Comparison of ENCODE assay signal across 19 cellular contexts in the genomic region with DNA sequence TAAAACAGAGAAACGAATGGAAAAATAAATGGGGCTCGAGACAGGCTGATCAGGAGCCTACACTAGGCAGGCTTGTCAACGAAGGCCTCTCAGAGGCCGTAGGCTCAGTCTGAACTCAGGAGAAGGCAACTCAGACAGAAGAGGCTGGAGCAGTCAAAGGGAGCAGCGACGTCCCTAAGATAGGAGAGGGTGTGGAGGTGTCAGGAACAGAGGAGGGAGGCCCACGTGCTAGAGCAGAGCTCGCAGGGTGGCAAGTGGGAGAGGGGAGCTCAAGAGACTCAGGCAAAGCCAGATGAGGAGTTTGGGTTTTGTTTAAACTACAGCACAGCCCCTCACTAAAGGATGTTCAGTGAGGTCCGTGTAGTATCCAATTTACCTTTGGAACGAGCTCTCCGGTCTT. TPM values are rescaled to one million over a fixed set of nuclear protein-coding genes. Genes with fewer than 3 reads are reported as not detected.
DNase-seq lines count a peak whose midpoint lies in the region; ATAC-seq, FAIRE-seq and TF ChIP-seq lines count a peak whose summit lies in the region.
"Had no signal": no experiment of that assay in that cellular context is flagged by ENCODE, and none has a peak within 500 bp of the region (broad histone marks: within the 10 kb centered on the region; RNA-seq: fewer than 3 reads in every experiment).

No MANE protein-coding gene starts in this region.

- no peaks in the 10 kb centered on the region for H3K27me3 Mint-ChIP-seq in activated T-cell treated with anti-CD3 and anti-CD28 coated beads, Interleukin-2, amount 50 U/mL, for 24 hours
- H3K27me3 Mint-ChIP-seq in activated T-cell treated with anti-CD3 and anti-CD28 coated beads, Interleukin-2, amount 50 U/mL, for 4 hours (ENCODE audit: low read depth) = no peaks in the 10 kb centered on the region
- H3K27me3 Mint-ChIP-seq: CD4-positive, alpha-beta T cell had no signal

- H3K9me3 ChIP-seq in OCI-LY7 (ENCODE audit: low read length) = no peaks in the 10 kb centered on the region
- no peaks in the 10 kb centered on the region for H3K9me3 ChIP-seq in H1 (ENCODE audit: insufficient read depth in 2 of 2, low read depth in 1 of 2, low read length in 1 of 2)
- no peaks in the 10 kb centered on the region for H3K9me3 ChIP-seq in lower lobe of right lung
- H3K9me3 ChIP-seq: A549 had no signal

- H3K56ac ChIP-seq in H1 (replicated peaks; ENCODE audit: insufficient read length, low read depth, low read length) = no peak overlapping the region

- H3K36me3 Mint-ChIP-seq in activated T-cell treated with anti-CD3 and anti-CD28 coated beads, Interleukin-2, amount 50 U/mL, for 24 hours (ENCODE audit: low read depth) = peaks cover 52% of the 10 kb centered on the region
- H3K36me3 Mint-ChIP-seq in activated T-cell treated with anti-CD3 and anti-CD28 coated beads, Interleukin-2, amount 50 U/mL, for 4 hours (ENCODE audit: insufficient read depth) = peaks cover 10% of the 10 kb centered on the region
- peaks cover 25% of the 10 kb centered on the region for H3K36me3 Mint-ChIP-seq in stimulated activated effector memory CD8-positive, alpha-beta T cell treated with anti-CD3 and anti-CD28 coated beads, Interleukin-12 subunit alpha, Interleukin-12 subunit beta, amount 100 ng/mL, for 72 hours

- FAIRE-seq in H1 (lab: Jason Lieb, UNC) = no peak
- FAIRE-seq: A549, H54 had no signal

- no peaks in the 10 kb centered on the region for H3K4me1 ChIP-seq in OCI-LY7 (ENCODE audit: insufficient read depth, low read length, poor library complexity, severe bottlenecking)
- peaks cover 6 to 24% (median 12%) of the 10 kb centered on the region in 4 experiments for H3K4me1 ChIP-seq in H1 (replicated peaks in 1 of 4; ENCODE audit: control insufficient read depth in 3 of 4, insufficient read depth in 4 of 4, low read length in 3 of 4)
- H3K4me1 ChIP-seq in lower lobe of right lung = peaks cover 4% of the 10 kb centered on the region

- no peak overlapping the region for H3K18ac ChIP-seq in H1 (ENCODE audit: extremely low read depth, low read length)

- WGBS in H1 (ENCODE audit: extremely low coverage in 1 of 2, insufficient coverage in 1 of 2, insufficient read length in 1 of 2, insufficient replicate concordance in 2 of 2, low coverage in 1 of 2, low lambda C conversion rate in 2 of 2, missing lambda C conversion rate in 1 of 2), 2 experiments = 81% methylated on average over 11 of the region's 11 CpGs; no CpG with 5 or more reads in 1 of the 2 experiments

- no peaks in the 10 kb centered on the region for H3K79me2 ChIP-seq in OCI-LY7 (ENCODE audit: insufficient read depth, low read depth, low read length)
- H3K79me2 ChIP-seq in H1 (ENCODE audit: control insufficient read depth in 1 of 2, insufficient read depth in 2 of 2, low read length in 2 of 2) = no peaks in the 10 kb centered on the region

- no peak overlapping the region for H2BK5ac ChIP-seq in H1 (ENCODE audit: low read depth, low read length)

- H4K5ac ChIP-seq in H1 (ENCODE audit: insufficient read length, low read depth, low read length) = no peak overlapping the region

- no peaks in the 10 kb centered on the region for H3K4me1 Mint-ChIP-seq in activated T-cell treated with anti-CD3 and anti-CD28 coated beads, Interleukin-2, amount 50 U/mL, for 24 hours (ENCODE audit: low read depth)
- H3K4me1 Mint-ChIP-seq in activated T-cell treated with anti-CD3 and anti-CD28 coated beads, Interleukin-2, amount 50 U/mL, for 4 hours (ENCODE audit: low read depth) = no peaks in the 10 kb centered on the region
- peaks cover 6% of the 10 kb centered on the region for H3K4me1 Mint-ChIP-seq in stimulated activated effector memory CD8-positive, alpha-beta T cell treated with anti-CD3 and anti-CD28 coated beads, Interleukin-12 subunit alpha, Interleukin-12 subunit beta, amount 100 ng/mL, for 72 hours

- H2AFZ ChIP-seq in OCI-LY7 (ENCODE audit: low read length) (no peak overlapping the region), H1 (ENCODE audit: low read length) (no peak overlapping the region)

- no peak overlapping the region for H3K14ac ChIP-seq in H1 (ENCODE audit: insufficient read length)

- TSS peak; percentile 22 for BruUV-seq in OCI-LY7 (replicated peaks; lab: Mats Ljungman, UMichigan)

- peak overlapping the region; percentile 80; the same call in 1 of the 2 replicates for H2BK20ac ChIP-seq in H1 (ENCODE audit: low read length)

- no peak overlapping the region for H3K4me3 ChIP-seq in OCI-LY7 (ENCODE audit: low read depth, low read length, poor library complexity, severe bottlenecking)
- H3K4me3 ChIP-seq in H1 (ENCODE audit: extremely low read depth in 1 of 4, insufficient read depth in 2 of 4, low read depth in 3 of 4, low read length in 4 of 4) = no peak overlapping the region
- H3K4me3 ChIP-seq in lower lobe of right lung = no peak overlapping the region
- H3K4me3 ChIP-seq: A549 had no signal

- no peak overlapping the region for H3K4ac ChIP-seq in H1 (replicated peaks; ENCODE audit: insufficient read length, low read depth, low read length)

- H3K27me3 ChIP-seq in H1 (replicated peaks in 1 of 4; ENCODE audit: control insufficient read depth in 3 of 4, extremely low read depth in 1 of 4, insufficient read depth in 3 of 4, low read length in 3 of 4) = no peaks in the 10 kb centered on the region
- H3K27me3 ChIP-seq in lower lobe of right lung (ENCODE audit: low read depth) = no peaks in the 10 kb centered on the region

- no peak overlapping the region for H4K91ac ChIP-seq in H1 (replicated peaks; ENCODE audit: insufficient read length, low read length)

- no peak overlapping the region for H4K8ac ChIP-seq in H1 (ENCODE audit: extremely low read depth, insufficient read depth, low read length)

- peak overlapping the region; percentile 75; the same call in 1 of the 2 replicates for H2BK12ac ChIP-seq in H1 (ENCODE audit: low read depth, low read length)

- H3K4me2 ChIP-seq in OCI-LY7 (ENCODE audit: low read length) (no peak overlapping the region), H1 (ENCODE audit: insufficient read depth in 1 of 2, low read depth in 2 of 2, low read length in 2 of 2) (no peak overlapping the region)
- H3K4me2 ChIP-seq: A549 had no signal

- H3K36me3 ChIP-seq in OCI-LY7 (ENCODE audit: insufficient read depth, low read length) (peaks cover 11% of the 10 kb centered on the region; the same call in 1 of the 2 replicates), H1 (ENCODE audit: control insufficient read depth in 2 of 4, insufficient read depth in 4 of 4, low read length in 3 of 4) (no peaks in the 10 kb centered on the region; a peak in 2 of 8 replicates), lower lobe of right lung (peaks cover 9% of the 10 kb centered on the region)

- peak overlapping the region; percentile 90 for H2BK15ac ChIP-seq in H1 (ENCODE audit: low read length)

- CTCF ChIA-PET in OCI-LY7 (lab: Charles Lee; ENCODE audit: unreplicated experiment) = no interaction called here
- CTCF ChIA-PET in H1 (lab: Charles Lee; ENCODE audit: partially characterized antibody) = interaction anchor here (0.8 to 36.9 kb wide), 6 partner anchors 8 to 62 kb away, joined by 3 to 941 read pairs (median 16); partner anchors contain the start of gene LRRC75A

- H4K20me1 ChIP-seq in OCI-LY7 (ENCODE audit: insufficient read depth, low read length) (no peaks in the 10 kb centered on the region), H1 (replicated peaks in 1 of 2; ENCODE audit: control insufficient read depth in 1 of 2, insufficient read depth in 2 of 2, low read length in 2 of 2) (peaks cover 3 to 4% of the 10 kb centered on the region in 2 experiments)

- H3K9ac ChIP-seq in H1 (replicated peaks in 1 of 4; ENCODE audit: extremely low read depth in 1 of 4, low read depth in 3 of 4, low read length in 3 of 4) = no peak overlapping the region

- TF ChIP-seq CTCF in OCI-LY7 (conservative IDR thresholded peaks at IDR 0.05; ENCODE audit: low read length) (no peak), H1 (IDR thresholded peaks at IDR 0.05; ENCODE audit: control extremely low read depth in 1 of 3, insufficient read depth in 1 of 3, low read depth in 1 of 3, low read length in 3 of 3) (no peak), lower lobe of right lung (IDR thresholded peaks at IDR 0.05) (no peak)

- no peak for DNase-seq in activated T-cell treated with anti-CD3 and anti-CD28 coated beads, Interleukin-2, amount 50 U/mL, for 24 hours
- no peak for DNase-seq in activated T-cell treated with anti-CD3 and anti-CD28 coated beads, Interleukin-2, amount 50 U/mL, for 4 hours
- DNase-seq in OCI-LY7 (ENCODE audit: low spot score) (no peak), H1 (ENCODE audit: low read depth in 1 of 2, low spot score in 2 of 2) (no peak), SIG-M5 treated with dmso at 0.1 percent for 504 hours (lab: John Stamatoyannopoulos, UW; ENCODE audit: unreplicated experiment) (no peak), lower lobe of right lung (no peak)
- no peak for DNase-seq in stimulated activated effector memory CD8-positive, alpha-beta T cell treated with anti-CD3 and anti-CD28 coated beads, Interleukin-12 subunit alpha, Interleukin-12 subunit beta, amount 100 ng/mL, for 72 hours (ENCODE audit: low spot score in 2 of 2)
- DNase-seq: CD4-positive, alpha-beta T cell; DND-41; GF-D8; Karpas-422; MM.1S; NCI-H1105; NCI-H1694 treated with DMSO at 0.1 percent for 48 hours; SHP77 had no signal

- no peaks in the 10 kb centered on the region for H3K9me3 Mint-ChIP-seq in activated T-cell treated with anti-CD3 and anti-CD28 coated beads, Interleukin-2, amount 50 U/mL, for 24 hours
- H3K9me3 Mint-ChIP-seq in activated T-cell treated with anti-CD3 and anti-CD28 coated beads, Interleukin-2, amount 50 U/mL, for 4 hours = no peaks in the 10 kb centered on the region
- H3K9me3 Mint-ChIP-seq in stimulated activated effector memory CD8-positive, alpha-beta T cell treated with anti-CD3 and anti-CD28 coated beads, Interleukin-12 subunit alpha, Interleukin-12 subunit beta, amount 100 ng/mL, for 72 hours = no peaks in the 10 kb centered on the region
- H3K9me3 Mint-ChIP-seq: CD4-positive, alpha-beta T cell had no signal

- TF ChIP-seq RAD21 in H1 (IDR thresholded peaks at IDR 0.05 in 1 of 2, conservative IDR thresholded peaks at IDR 0.05 in 1 of 2; ENCODE audit: low read depth in 2 of 2, low read length in 2 of 2) = no peak

- no peak for TF ChIP-seq POLR2A in H1 (IDR thresholded peaks at IDR 0.05; ENCODE audit: control extremely low read depth in 1 of 2, low read depth in 2 of 2, low read length in 2 of 2)

- H3K4me3 Mint-ChIP-seq in activated T-cell treated with anti-CD3 and anti-CD28 coated beads, Interleukin-2, amount 50 U/mL, for 24 hours = no peak overlapping the region
- no peak overlapping the region for H3K4me3 Mint-ChIP-seq in activated T-cell treated with anti-CD3 and anti-CD28 coated beads, Interleukin-2, amount 50 U/mL, for 4 hours
- no peak overlapping the region for H3K4me3 Mint-ChIP-seq in stimulated activated effector memory CD8-positive, alpha-beta T cell treated with anti-CD3 and anti-CD28 coated beads, Interleukin-12 subunit alpha, Interleukin-12 subunit beta, amount 100 ng/mL, for 72 hours
- H3K4me3 Mint-ChIP-seq: CD4-positive, alpha-beta T cell had no signal

- H3K27ac Mint-ChIP-seq in activated T-cell treated with anti-CD3 and anti-CD28 coated beads, Interleukin-2, amount 50 U/mL, for 24 hours = peak overlapping the region; percentile 13
- H3K27ac Mint-ChIP-seq in stimulated activated effector memory CD8-positive, alpha-beta T cell treated with anti-CD3 and anti-CD28 coated beads, Interleukin-12 subunit alpha, Interleukin-12 subunit beta, amount 100 ng/mL, for 72 hours = peak overlapping the region; percentile 58
- H3K27ac Mint-ChIP-seq: CD4-positive, alpha-beta T cell had no signal

- H3K79me1 ChIP-seq in H1 (ENCODE audit: low read depth, low read length) = peaks cover 1% of the 10 kb centered on the region; the same call in 1 of the 2 replicates

- POLR2A ChIA-PET in OCI-LY7 (lab: Charles Lee) = interaction anchor here (0.5 kb wide), 1 partner anchor 450 kb away, joined by 3 read pairs; no protein-coding TSS in a partner anchor
- POLR2A ChIA-PET in H1 (lab: Charles Lee; ENCODE audit: partially characterized antibody) = interaction anchor here (0.6 to 17.6 kb wide), 5 partner anchors 18 to 74 kb away, joined by 3 to 204 read pairs (median 4); no protein-coding TSS in a partner anchor

- H3K23me2 ChIP-seq in H1 (ENCODE audit: low read depth, low read length) = no peaks in the 10 kb centered on the region

- intact Hi-C loops in OCI-LY7 (cut with micrococcal nuclease; ENCODE audit: unreplicated experiment) (no loop called here), lower lobe of right lung (cut with DNase I) (no loop called here)

- ATAC-seq in activated T-cell treated with anti-CD3 and anti-CD28 coated beads, Interleukin-2, amount 50 U/mL, for 4 hours = no peak
- ATAC-seq in stimulated activated effector memory CD8-positive, alpha-beta T cell treated with anti-CD3 and anti-CD28 coated beads, Interleukin-12 subunit alpha, Interleukin-12 subunit beta, amount 100 ng/mL, for 72 hours = no peak
- ATAC-seq in SK-N-SH treated with all-trans-retinoic acid at 6 μM for 48 hours (no peak), lower lobe of right lung (no peak)
- ATAC-seq: A549, PC-3 had no signal

- H2BK120ac ChIP-seq in H1 (replicated peaks; ENCODE audit: low read depth, low read length) = no peak overlapping the region

- H2AK5ac ChIP-seq in H1 (ENCODE audit: low read depth, low read length) = 0 out of 2 replicates have a peak overlapping the region, but pooled peaks have one; percentile 9

- no peak overlapping the region for H3K23ac ChIP-seq in H1 (ENCODE audit: insufficient read length)

- no peak for TF ChIP-seq EP300 in H1 (IDR thresholded peaks at IDR 0.05; ENCODE audit: borderline replicate concordance in 1 of 2, low read depth in 2 of 2, low read length in 2 of 2)

- H3K9me2 ChIP-seq in OCI-LY7 (ENCODE audit: insufficient read depth, low read length) = no peaks in the 10 kb centered on the region

- H3K27ac ChIP-seq in OCI-LY7 (ENCODE audit: low read depth, low read length, poor library complexity, severe bottlenecking) (no peak overlapping the region), H1 (ENCODE audit: low read depth, low read length) (no peak overlapping the region), lower lobe of right lung (no peak overlapping the region)
- H3K27ac ChIP-seq: A549 had no signal

RNA-seq across cellular contexts. Expression of gene LRRC75A, which starts 32.7 kb away (rescaled TPM):
- total RNA-seq in activated T-cell treated with anti-CD3 and anti-CD28 coated beads, Interleukin-2, amount 50 U/mL, for 4 hours = under 1 TPM; 0.84 to 0.96 (median 0.87) TPM
- not detected in 2 replicates for total RNA-seq in OCI-LY7 (2014; rRNA removed; shearing (Covaris generic))
- total RNA-seq in OCI-LY7 (2022) = not detected in 2 replicates
- total RNA-seq in H1 (2021; fragmentation: NEBNext Ultra II Directional; extraction: Animal tissue kit (Norgen Biotek cat#: 25700)) = 7.2 and 9.9 TPM in 2 replicates
- 9.7 and 10.5 TPM in 2 replicates for polyA plus RNA-seq in H1 (2011; rRNA removed)
- polyA plus RNA-seq in H1 (2011; cell fraction: cytosol; rRNA removed) = 9.6 TPM
- polyA plus RNA-seq in H1 (2011; cell fraction: nucleus; rRNA removed) = 12.6 TPM
- polyA plus RNA-seq in H1 (2012, experiment 1 of 2) = 4.8 to 8.9 TPM (median 7.2 TPM) in 4 replicates
- 4.5 TPM for polyA plus RNA-seq in H1 (2012, experiment 2 of 2)
- polyA plus RNA-seq in H1 (2013, experiment 1 of 2) = 5.1 TPM
- polyA plus RNA-seq in H1 (2013, experiment 2 of 2) = 5.4 TPM
- 7.3 and 8.1 TPM in 2 replicates for polyA minus RNA-seq in H1 (2011; rRNA and poly(A)+ RNA removed)
- 5.5 TPM for polyA minus RNA-seq in H1 (2011; cell fraction: cytosol; rRNA and poly(A)+ RNA removed)
- 20.8 TPM for polyA minus RNA-seq in H1 (2011; cell fraction: nucleus; rRNA and poly(A)+ RNA removed)
- 3.8 TPM for total RNA-seq in lower lobe of right lung

RNA-seq across cellular contexts. Expression of gene TRPV2, which starts 43.9 kb away (rescaled TPM):
- 10 to 100 TPM; 24.7 to 34.0 (median 31.0) TPM for total RNA-seq in activated T-cell treated with anti-CD3 and anti-CD28 coated beads, Interleukin-2, amount 50 U/mL, for 4 hours
- 10.5 and 15.4 TPM in 2 replicates for total RNA-seq in OCI-LY7 (2014; rRNA removed; shearing (Covaris generic))
- 4.9 and 5.3 TPM in 2 replicates for total RNA-seq in OCI-LY7 (2022)
- 1.6 and 2.1 TPM in 2 replicates for total RNA-seq in H1 (2021; fragmentation: NEBNext Ultra II Directional; extraction: Animal tissue kit (Norgen Biotek cat#: 25700))
- polyA plus RNA-seq in H1 (2011; rRNA removed) = 1.7 and 1.8 TPM in 2 replicates
- 2.5 TPM for polyA plus RNA-seq in H1 (2011; cell fraction: cytosol; rRNA removed)
- polyA plus RNA-seq in H1 (2011; cell fraction: nucleus; rRNA removed) = 4.0 TPM
- 0.87 to 3.4 TPM (median 2.7 TPM) in 4 replicates for polyA plus RNA-seq in H1 (2012, experiment 1 of 2)
- polyA plus RNA-seq in H1 (2012, experiment 2 of 2) = 1.2 TPM
- 3.7 TPM for polyA plus RNA-seq in H1 (2013, experiment 1 of 2)
- polyA plus RNA-seq in H1 (2013, experiment 2 of 2) = 3.3 TPM
- polyA minus RNA-seq in H1 (2011; rRNA and poly(A)+ RNA removed) = 2.0 and 2.6 TPM in 2 replicates
- 2.1 TPM for polyA minus RNA-seq in H1 (2011; cell fraction: cytosol; rRNA and poly(A)+ RNA removed)
- 1.1 TPM for polyA minus RNA-seq in H1 (2011; cell fraction: nucleus; rRNA and poly(A)+ RNA removed)
- 120 TPM for total RNA-seq in lower lobe of right lung
